In the genomic region with DNA sequence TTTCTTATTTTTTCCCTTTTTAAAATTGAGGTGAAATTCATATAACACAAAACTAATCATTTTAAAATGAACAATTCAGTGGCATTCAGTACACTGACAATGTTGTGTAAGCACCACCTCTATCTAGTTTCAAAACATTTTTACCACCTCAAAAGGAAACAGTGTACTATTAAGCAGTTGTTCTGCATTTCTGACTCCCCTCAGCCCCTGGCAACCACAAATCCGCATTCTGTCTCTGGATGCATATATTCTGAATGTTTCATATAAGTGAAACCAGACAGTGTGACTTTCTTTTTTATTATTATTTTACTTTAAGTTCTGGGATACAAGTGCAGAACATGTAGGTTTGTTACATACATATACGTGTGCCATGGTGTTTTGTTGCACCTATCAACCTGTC, we compare ENCODE assay signal across 11 cellular contexts. TPM values are rescaled to one million over a fixed set of nuclear protein-coding genes. Genes with fewer than 3 reads are reported as not detected.
A peak's percentile ranks its signal among the peaks of the same experiment; 100 is the strongest.
DNase-seq lines count a peak whose midpoint lies in the region; ATAC-seq and TF ChIP-seq lines count a peak whose summit lies in the region.
"Had no signal": no experiment of that assay in that cellular context is flagged by ENCODE, and none has a peak within 500 bp of the region (broad histone marks: within the 10 kb centered on the region; RNA-seq: fewer than 3 reads in every experiment).

No MANE protein-coding gene starts in this region.

- no peaks in the 10 kb centered on the region for H3K27me3 ChIP-seq in CD8-positive, alpha-beta T cell (ENCODE audit: insufficient read depth, low read length)
- H3K27me3 ChIP-seq: Peyer's patch had no signal

- no peak overlapping the region for H3K27ac ChIP-seq in CD8-positive, alpha-beta T cell (ENCODE audit: low read depth, low read length)

- H3K36me3 ChIP-seq in CD8-positive, alpha-beta T cell (ENCODE audit: insufficient read depth, low read length), result no peaks in the 10 kb centered on the region
- H3K36me3 ChIP-seq: Peyer's patch had no signal

- H3K9me3 ChIP-seq in CD8-positive, alpha-beta T cell (ENCODE audit: low read length), result no peaks in the 10 kb centered on the region
- H3K9me3 ChIP-seq: Peyer's patch had no signal

- peaks cover 84% of the 10 kb centered on the region for H3K4me1 Mint-ChIP-seq in CD8-positive, alpha-beta T cell (ENCODE audit: low read depth)
- H3K4me1 Mint-ChIP-seq in Calu3 (ENCODE audit: low read depth, unreplicated experiment), result peaks cover 60% of the 10 kb centered on the region

- peaks cover 4% of the 10 kb centered on the region for H3K9me3 Mint-ChIP-seq in CD8-positive, alpha-beta T cell
- no peaks in the 10 kb centered on the region for H3K9me3 Mint-ChIP-seq in Calu3 (ENCODE audit: low read depth, unreplicated experiment)

- peak overlapping the region; percentile 44 for H3K4me3 Mint-ChIP-seq in CD8-positive, alpha-beta T cell
- H3K4me3 Mint-ChIP-seq in Calu3 (ENCODE audit: low read depth, unreplicated experiment), result no peak overlapping the region

- H3K4me3 ChIP-seq in CD8-positive, alpha-beta T cell (ENCODE audit: low read depth, low read length), result no peak overlapping the region
- H3K4me3 ChIP-seq: Peyer's patch had no signal

- H3K4me1 ChIP-seq in CD8-positive, alpha-beta T cell (ENCODE audit: insufficient read depth, low read length), result peaks cover 12% of the 10 kb centered on the region
- H3K4me1 ChIP-seq: Peyer's patch had no signal

- peak in 1 of 7 experiments; percentile 28 for DNase-seq in CD8-positive, alpha-beta T cell
- DNase-seq in activated CD4-positive, alpha-beta T cell treated with anti-CD3 and anti-CD28 coated beads, Interleukin-2, amount 50 U/mL, for 48 hours, result peak; percentile 31 to 50
- no peak for DNase-seq in GM19238 (ENCODE audit: insufficient read length, low spot score)
- DNase-seq in SK-N-DZ (ENCODE audit: low spot score), result no peak
- no peak for DNase-seq in Calu3
- DNase-seq: DMS153, mesenchymal stem cell, Peyer's patch had no signal

- ATAC-seq in CD8-positive, alpha-beta T cell, result no peak
- ATAC-seq in GM19324 (IDR thresholded peaks at IDR 0.05; ENCODE audit: low FRiP score, unreplicated experiment) (peak; percentile 48), HG03060 (IDR thresholded peaks at IDR 0.05; ENCODE audit: low read depth, unreplicated experiment) (peak; percentile 22), GM18519 (IDR thresholded peaks at IDR 0.05; ENCODE audit: low FRiP score, unreplicated experiment) (no peak)

- intact Hi-C loops in CD8-positive, alpha-beta T cell (cut with DNase I, micrococcal nuclease), result loop anchor here in 1 of 2 experiments (2.0 kb wide), 1 partner anchor 18 kb away; no protein-coding TSS in a partner anchor
- intact Hi-C loops in Calu3 (cut with micrococcal nuclease; ENCODE audit: unreplicated experiment), result no loop called here

- peak overlapping the region; percentile 19 for H3K27ac Mint-ChIP-seq in CD8-positive, alpha-beta T cell
- no peak overlapping the region for H3K27ac Mint-ChIP-seq in Calu3 (ENCODE audit: unreplicated experiment)

- TF ChIP-seq CTCF in CD8-positive, alpha-beta T cell (IDR thresholded peaks at IDR 0.05), result no peak
- TF ChIP-seq CTCF in Calu3 (IDR thresholded peaks at IDR 0.05; ENCODE audit: unreplicated experiment), result no peak

- BruUV-seq in Calu3 (replicated peaks; lab: Mats Ljungman, UMichigan), result no TSS peak

- POLR2A ChIA-PET in CD8-positive, alpha-beta T cell (lab: Charles Lee), result no interaction called here

- CTCF ChIA-PET in CD8-positive, alpha-beta T cell (lab: Charles Lee), result no interaction called here
- CTCF ChIA-PET in Calu3 (lab: Charles Lee), result no interaction called here

- H3K27me3 Mint-ChIP-seq in CD8-positive, alpha-beta T cell (ENCODE audit: low read depth), result no peaks in the 10 kb centered on the region
- no peaks in the 10 kb centered on the region for H3K27me3 Mint-ChIP-seq in Calu3 (ENCODE audit: unreplicated experiment)

- peaks cover 11% of the 10 kb centered on the region for H3K36me3 Mint-ChIP-seq in CD8-positive, alpha-beta T cell
- peaks cover 20% of the 10 kb centered on the region for H3K36me3 Mint-ChIP-seq in Calu3 (ENCODE audit: insufficient read depth, unreplicated experiment)

RNA-seq across cellular contexts. Expression of a gene that starts 19.2 kb away (rescaled TPM):
- 10 to 100 TPM; 63.0 to 79.1 TPM for total RNA-seq in CD8-positive, alpha-beta T cell
- polyA plus RNA-seq in SK-N-DZ (2014; cell fraction: cytosol; rRNA removed), result 23.2 and 38.4 TPM in 2 replicates
- polyA plus RNA-seq in SK-N-DZ (2014; cell fraction: nucleus; rRNA removed), result 37.0 and 37.2 TPM in 2 replicates
- 81.3 and 85.4 TPM in 2 replicates for total RNA-seq in Calu3 (2022)

Comparison
In these comparisons a context has a peak if more than half of its experiments do, and no peak if none do; other contexts are left out.
1. ATAC-seq: peak in GM19324 (single experiment) and HG03060 (single experiment); none in CD8-positive, alpha-beta T cell (single experiment) and GM18519 (single experiment).
2. DNase-seq: peak in activated CD4-positive, alpha-beta T cell treated with anti-CD3 and anti-CD28 coated beads, Interleukin-2, amount 50 U/mL, for 48 hours (2 of 2); none in GM19238 (single experiment), SK-N-DZ (single experiment) and Calu3 (single experiment).